ENCODE assay signal across 27 cellular contexts in genomic region chr2:129738799-129739198, GRCh38.
"Had no signal": no experiment of that assay in that cellular context is flagged by ENCODE, and none has a peak within 500 bp of the region (broad histone marks: within the 10 kb centered on the region; RNA-seq: fewer than 3 reads in every experiment).

No MANE protein-coding gene starts in this region.

- H3K27me3 ChIP-seq: brain microvascular endothelial cell, esophagus muscularis mucosa, foreskin keratinocyte, gastrocnemius medialis had no signal

- H3K4me3 Mint-ChIP-seq: activated CD4-positive, alpha-beta memory T cell treated with anti-CD3 and anti-CD28 coated beads for 36 hours; activated CD4-positive, alpha-beta T cell treated with anti-CD3 and anti-CD28 coated beads for 36 hours; activated CD4-positive, alpha-beta T cell treated with anti-CD3 and anti-CD28 coated beads, Interleukin-2, amount 10 ng/mL, durations not matched to agents 24 days and 14 days; activated CD8-positive, alpha-beta memory T cell treated with anti-CD3 and anti-CD28 coated beads, Interleukin-2, amount 10 ng/mL, durations not matched to agents 7 days and 5 days; activated CD8-positive, alpha-beta T cell treated with anti-CD3 and anti-CD28 coated beads, Interleukin-2, amount 10 ng/mL, durations not matched to agents 7 days and 5 days; activated naive CD4-positive, alpha-beta T cell treated with anti-CD3 and anti-CD28 coated beads for 36 hours; activated naive CD8-positive, alpha-beta T cell; activated T-helper 1 cell treated with anti-CD3 and anti-CD28 coated beads, Interleukin-12 subunit alpha, Interleukin-12 subunit beta, Interleukin-2, Interleukin-4 antibody, amounts not matched to agents 30 ng/mL and 10 ng/mL and 1 ng/mL, durations not matched to agents 14 hours and 24 hours and 36 hours; central memory CD8-positive, alpha-beta T cell had no signal

- H3K9me3 ChIP-seq: esophagus muscularis mucosa, gastrocnemius medialis, heart left ventricle had no signal

- H3K4me1 Mint-ChIP-seq: activated CD4-positive, alpha-beta T cell treated with anti-CD3 and anti-CD28 coated beads for 36 hours; activated CD4-positive, alpha-beta T cell treated with anti-CD3 and anti-CD28 coated beads, Interleukin-2, amount 10 ng/mL, durations not matched to agents 24 days and 14 days; activated CD8-positive, alpha-beta memory T cell treated with anti-CD3 and anti-CD28 coated beads, Interleukin-2, amount 10 ng/mL, durations not matched to agents 7 days and 5 days; central memory CD8-positive, alpha-beta T cell had no signal

- H3K36me3 ChIP-seq: brain microvascular endothelial cell, esophagus muscularis mucosa, gastrocnemius medialis, heart left ventricle had no signal

- H3K4me3 ChIP-seq: esophagus muscularis mucosa, gastrocnemius medialis, heart left ventricle had no signal

- H3K27ac ChIP-seq: brain microvascular endothelial cell, esophagus muscularis mucosa, foreskin keratinocyte, gastrocnemius medialis, heart left ventricle had no signal

- H3K9me3 Mint-ChIP-seq: activated CD4-positive, alpha-beta memory T cell treated with anti-CD3 and anti-CD28 coated beads for 36 hours; activated CD4-positive, alpha-beta T cell treated with anti-CD3 and anti-CD28 coated beads, Interleukin-2, amount 10 ng/mL, durations not matched to agents 24 days and 14 days; activated naive CD4-positive, alpha-beta T cell treated with anti-CD3 and anti-CD28 coated beads for 36 hours; activated T-helper 1 cell treated with anti-CD3 and anti-CD28 coated beads, Interleukin-12 subunit alpha, Interleukin-12 subunit beta, Interleukin-2, Interleukin-4 antibody, amounts not matched to agents 30 ng/mL and 10 ng/mL and 1 ng/mL, durations not matched to agents 14 hours and 24 hours and 36 hours; activated T-helper 2 cell treated with anti-CD3 and anti-CD28 coated beads, Interferon-gamma antibody, Interleukin-2, Interleukin-4, amounts not matched to agents 10 μg/mL and 5 μg/mL and 100 μg/mL, durations not matched to agents 14 hours and 24 hours and 36 hours had no signal

- ATAC-seq: activated CD4-positive, alpha-beta T cell treated with anti-CD3 and anti-CD28 coated beads for 36 hours; activated CD8-positive, alpha-beta memory T cell treated with anti-CD3 and anti-CD28 coated beads, Interleukin-2, amount 10 ng/mL, durations not matched to agents 7 days and 5 days; activated CD8-positive, alpha-beta T cell treated with anti-CD3 and anti-CD28 coated beads, Interleukin-2, amount 10 ng/mL, durations not matched to agents 7 days and 5 days; foreskin keratinocyte; gastrocnemius medialis; heart left ventricle had no signal

- H3K27me3 Mint-ChIP-seq: activated CD4-positive, alpha-beta memory T cell treated with anti-CD3 and anti-CD28 coated beads for 36 hours; activated CD4-positive, alpha-beta T cell treated with anti-CD3 and anti-CD28 coated beads for 36 hours; activated CD4-positive, alpha-beta T cell treated with anti-CD3 and anti-CD28 coated beads, Interleukin-2, amount 10 ng/mL, durations not matched to agents 24 days and 14 days; activated CD8-positive, alpha-beta memory T cell treated with anti-CD3 and anti-CD28 coated beads, Interleukin-2, amount 10 ng/mL, durations not matched to agents 7 days and 5 days; activated naive CD8-positive, alpha-beta T cell had no signal

- DNase-seq: activated CD4-positive, alpha-beta memory T cell treated with anti-CD3 and anti-CD28 coated beads for 36 hours; activated CD4-positive, alpha-beta T cell treated with anti-CD3 and anti-CD28 coated beads for 36 hours; activated CD4-positive, alpha-beta T cell treated with anti-CD3 and anti-CD28 coated beads, Interleukin-2, amount 10 ng/mL, durations not matched to agents 24 days and 14 days; activated CD4-positive, CD25-positive, alpha-beta regulatory T cell; activated CD4-positive, CD25-positive, alpha-beta regulatory T cell treated with anti-CD3 and anti-CD28 coated beads, Interleukin-2, amount 50 U/mL, for 72 hours; activated CD8-positive, alpha-beta memory T cell treated with anti-CD3 and anti-CD28 coated beads, Interleukin-2, amount 10 ng/mL, durations not matched to agents 7 days and 5 days; activated CD8-positive, alpha-beta memory T cell treated with anti-CD3 and anti-CD28 coated beads, Interleukin-2, amount 50 U/mL, for 4 hours; activated CD8-positive, alpha-beta T cell treated with anti-CD3 and anti-CD28 coated beads, Interleukin-2, amount 10 ng/mL, durations not matched to agents 7 days and 5 days; activated effector memory CD4-positive, alpha-beta T cell treated with anti-CD3 and anti-CD28 coated beads, Interleukin-2, amount 50 U/mL, for 16 hours; activated naive CD4-positive, alpha-beta T cell treated with anti-CD3 and anti-CD28 coated beads for 36 hours; activated T-cell treated with anti-CD3 and anti-CD28 coated beads, Interleukin-2, amount 50 U/mL, for 1 hour; activated T-cell treated with anti-CD3 and anti-CD28 coated beads, Interleukin-2, amount 50 U/mL, for 48 hours; amniotic stem cell; anterior cingulate cortex; brain microvascular endothelial cell; effector memory CD4-positive, alpha-beta T cell; erythroblast; foreskin keratinocyte; gastrocnemius medialis; glutamatergic neuron; heart left ventricle; T-helper 2 cell had no signal

- H3K4me1 ChIP-seq: esophagus muscularis mucosa, foreskin keratinocyte, gastrocnemius medialis, heart left ventricle had no signal

- H3K27ac Mint-ChIP-seq: activated CD4-positive, alpha-beta memory T cell treated with anti-CD3 and anti-CD28 coated beads for 36 hours; activated CD4-positive, alpha-beta T cell treated with anti-CD3 and anti-CD28 coated beads for 36 hours; activated CD4-positive, alpha-beta T cell treated with anti-CD3 and anti-CD28 coated beads, Interleukin-2, amount 10 ng/mL, durations not matched to agents 24 days and 14 days; activated CD8-positive, alpha-beta memory T cell treated with anti-CD3 and anti-CD28 coated beads, Interleukin-2, amount 10 ng/mL, durations not matched to agents 7 days and 5 days; activated CD8-positive, alpha-beta T cell treated with anti-CD3 and anti-CD28 coated beads, Interleukin-2, amount 10 ng/mL, durations not matched to agents 7 days and 5 days; activated naive CD4-positive, alpha-beta T cell treated with anti-CD3 and anti-CD28 coated beads for 36 hours; activated naive CD8-positive, alpha-beta T cell; activated T-helper 1 cell treated with anti-CD3 and anti-CD28 coated beads, Interleukin-12 subunit alpha, Interleukin-12 subunit beta, Interleukin-2, Interleukin-4 antibody, amounts not matched to agents 30 ng/mL and 10 ng/mL and 1 ng/mL, durations not matched to agents 14 hours and 24 hours and 36 hours; activated T-helper 2 cell treated with anti-CD3 and anti-CD28 coated beads, Interferon-gamma antibody, Interleukin-2, Interleukin-4, amounts not matched to agents 10 μg/mL and 5 μg/mL and 100 μg/mL, durations not matched to agents 14 hours and 24 hours and 36 hours had no signal

- H3K36me3 Mint-ChIP-seq: activated CD4-positive, alpha-beta memory T cell treated with anti-CD3 and anti-CD28 coated beads for 36 hours; activated CD8-positive, alpha-beta memory T cell treated with anti-CD3 and anti-CD28 coated beads, Interleukin-2, amount 10 ng/mL, durations not matched to agents 7 days and 5 days; activated naive CD8-positive, alpha-beta T cell had no signal
